ENCODE assay signal across 2 cellular contexts in genomic region chr17:15261818-15262290, GRCh38.
A peak's percentile ranks its signal among the peaks of the same experiment; 100 is the strongest.
TF ChIP-seq lines count a peak whose summit lies in the region.

No MANE protein-coding gene starts in this region.

TF ChIP-seq in IMR-90, 13 proteins besides CTCF, POLR2A, EP300 and RAD21:
- TF ChIP-seq CHD1 (IDR thresholded peaks at IDR 0.05; ENCODE audit: low read depth, low read length), result no peak
- TF ChIP-seq BHLHE40 (IDR thresholded peaks at IDR 0.05; ENCODE audit: low read depth, low read length), result no peak
- no peak for TF ChIP-seq MAZ (IDR thresholded peaks at IDR 0.05; ENCODE audit: borderline replicate concordance, low read depth, low read length)
- no peak for TF ChIP-seq SMC3 (IDR thresholded peaks at IDR 0.05; ENCODE audit: low read depth, low read length)
- TF ChIP-seq MAFK (IDR thresholded peaks at IDR 0.05; ENCODE audit: low read depth, low read length), result no peak
- no peak for TF ChIP-seq NFE2L2 (IDR thresholded peaks at IDR 0.05; ENCODE audit: low read depth, low read length)
- TF ChIP-seq MXI1 (IDR thresholded peaks at IDR 0.05; ENCODE audit: borderline replicate concordance, low read depth, low read length), result no peak
- no peak for TF ChIP-seq CEBPB (IDR thresholded peaks at IDR 0.05; ENCODE audit: low read depth, low read length)
- no peak for TF ChIP-seq RFX5 (IDR thresholded peaks at IDR 0.05; ENCODE audit: low read depth, low read length)
- no peak for TF ChIP-seq RCOR1 (IDR thresholded peaks at IDR 0.05; ENCODE audit: insufficient replicate concordance, low read length)
- no peak for TF ChIP-seq FOS (IDR thresholded peaks at IDR 0.05; ENCODE audit: low read depth, low read length)
- TF ChIP-seq ELK1 (IDR thresholded peaks at IDR 0.05; ENCODE audit: borderline replicate concordance, low read depth, low read length), result no peak
- TF ChIP-seq USF2 (IDR thresholded peaks at IDR 0.05; ENCODE audit: low read depth, low read length), result no peak
TF ChIP-seq in IMR-90: peak in this region for 0.

TF ChIP-seq in HepG2, 621 proteins besides CTCF, POLR2A, EP300 and RAD21:
- TF ChIP-seq ELF3 (CRISPR knock-in tag; IDR thresholded peaks at IDR 0.05) (no peak), EZH2 (conservative IDR thresholded peaks at IDR 0.05; ENCODE audit: low read depth, low read length) (peak; percentile 49; the same call in 1 of the 2 replicates)
